1 cellular context compared by ENCODE assay signal in genomic region chr19:55115446-55116065, GRCh38.
TF ChIP-seq lines count a peak whose summit lies in the region.

No MANE protein-coding gene starts in this region.

TF ChIP-seq in GM12878, 131 proteins besides CTCF, POLR2A, EP300 and RAD21:
- no peak for TF ChIP-seq EZH2 (IDR thresholded peaks at IDR 0.05; ENCODE audit: borderline replicate concordance, control insufficient read depth, low read depth, low read length)
- TF ChIP-seq WRNIP1 (IDR thresholded peaks at IDR 0.05; ENCODE audit: borderline replicate concordance, low read depth, low read length): no peak
- TF ChIP-seq RCOR1 (conservative IDR thresholded peaks at IDR 0.05; ENCODE audit: low read depth, low read length): no peak
- no peak for TF ChIP-seq MXI1 (IDR thresholded peaks at IDR 0.05; ENCODE audit: low read depth, low read length)
- TF ChIP-seq SUPT20H (IDR thresholded peaks at IDR 0.05; ENCODE audit: borderline replicate concordance, control insufficient read depth, low read depth, low read length): no peak
- TF ChIP-seq USF2 (IDR thresholded peaks at IDR 0.05; ENCODE audit: borderline replicate concordance, low read depth, low read length): no peak
- TF ChIP-seq HSF1 (IDR thresholded peaks at IDR 0.05; ENCODE audit: low read depth, low read length): no peak
TF ChIP-seq in GM12878: peak in this region for 0.
